In genomic region chr10:95329296-95329695, GRCh38 we compare ENCODE assay signal across 13 cellular contexts.
"Had no signal": no experiment of that assay in that cellular context is flagged by ENCODE, and none has a peak within 500 bp of the region (broad histone marks: within the 10 kb centered on the region; RNA-seq: fewer than 3 reads in every experiment).

No MANE protein-coding gene starts in this region.

- H3K27ac ChIP-seq: brain microvascular endothelial cell, parathyroid adenoma had no signal

- ATAC-seq: activated CD4-positive, CD25-positive, alpha-beta regulatory T cell treated with anti-CD3 and anti-CD28 coated beads, Interleukin-2, amount 50 U/mL, for 24 hours; heart right ventricle; stimulated activated memory B cell treated with anti-CD40 and anti-IgM and Interleukin-4, amounts not matched to agents 10 μg/mL and 1 μg/mL and 100 μg/mL, for 72 hours had no signal

- H3K36me3 ChIP-seq: brain microvascular endothelial cell had no signal

- H3K4me3 ChIP-seq: heart right ventricle, right atrium auricular region had no signal

- H3K27me3 Mint-ChIP-seq: activated T-cell treated with anti-CD3 and anti-CD28 coated beads, Interleukin-2, amount 50 U/mL, for 24 hours; naive B cell; stimulated activated memory B cell treated with anti-CD40 and anti-IgM and Interleukin-4, amounts not matched to agents 10 μg/mL and 1 μg/mL and 100 μg/mL, for 72 hours had no signal

- H3K36me3 Mint-ChIP-seq: activated naive CD4-positive, alpha-beta T cell treated with anti-CD3 and anti-CD28 coated beads, Interleukin-2, amount 50 U/mL, for 72 hours; naive B cell; stimulated activated memory B cell treated with anti-CD40 and anti-IgM and Interleukin-4, amounts not matched to agents 10 μg/mL and 1 μg/mL and 100 μg/mL, for 72 hours had no signal

- DNase-seq: activated CD4-positive, alpha-beta T cell treated with anti-CD3 and anti-CD28 coated beads, Interleukin-2, amount 50 U/mL, for 4 hours; activated effector memory CD4-positive, alpha-beta T cell treated with Interleukin-2 at 50 U/mL for 16 hours; activated T-cell treated with anti-CD3 and anti-CD28 coated beads, Interleukin-2, amount 50 U/mL, for 24 hours; amniotic stem cell; brain microvascular endothelial cell; foreskin melanocyte; heart right ventricle; naive B cell had no signal

- H3K4me1 ChIP-seq: parathyroid adenoma had no signal

- H3K9ac ChIP-seq: parathyroid adenoma had no signal

- H3K9me3 ChIP-seq: heart right ventricle, right atrium auricular region had no signal

- H3K4me1 Mint-ChIP-seq: stimulated activated memory B cell treated with anti-CD40 and anti-IgM and Interleukin-4, amounts not matched to agents 10 μg/mL and 1 μg/mL and 100 μg/mL, for 72 hours had no signal

- H3K27ac Mint-ChIP-seq: activated naive CD4-positive, alpha-beta T cell treated with anti-CD3 and anti-CD28 coated beads, Interleukin-2, amount 50 U/mL, for 72 hours; activated T-cell treated with anti-CD3 and anti-CD28 coated beads, Interleukin-2, amount 50 U/mL, for 24 hours; stimulated activated memory B cell treated with anti-CD40 and anti-IgM and Interleukin-4, amounts not matched to agents 10 μg/mL and 1 μg/mL and 100 μg/mL, for 72 hours had no signal

- H3K9me3 Mint-ChIP-seq: activated naive CD4-positive, alpha-beta T cell treated with anti-CD3 and anti-CD28 coated beads, Interleukin-2, amount 50 U/mL, for 72 hours; activated T-cell treated with anti-CD3 and anti-CD28 coated beads, Interleukin-2, amount 50 U/mL, for 24 hours; naive B cell; stimulated activated memory B cell treated with anti-CD40 and anti-IgM and Interleukin-4, amounts not matched to agents 10 μg/mL and 1 μg/mL and 100 μg/mL, for 72 hours had no signal

- H3K4me3 Mint-ChIP-seq: activated T-cell treated with anti-CD3 and anti-CD28 coated beads, Interleukin-2, amount 50 U/mL, for 24 hours; stimulated activated memory B cell treated with anti-CD40 and anti-IgM and Interleukin-4, amounts not matched to agents 10 μg/mL and 1 μg/mL and 100 μg/mL, for 72 hours had no signal

- H3K27me3 ChIP-seq: brain microvascular endothelial cell, heart right ventricle, right atrium auricular region had no signal
